ENCODE assay signal across 1 cellular context in genomic region chr2:27306657-27307544, GRCh38.
TF ChIP-seq lines count a peak whose summit lies in the region.

No MANE protein-coding gene starts in this region.

TF ChIP-seq in HepG2, 621 proteins besides CTCF, POLR2A, EP300 and RAD21:
- TF ChIP-seq AKAP8 (CRISPR knock-in tag; IDR thresholded peaks at IDR 0.05) (0 out of 2 replicates have a peak, but pooled peaks have one; percentile 35), POLR2AphosphoS5 (IDR thresholded peaks at IDR 0.05; ENCODE audit: low read depth, low read length) (no peak), POLR2G (IDR thresholded peaks at IDR 0.05; ENCODE audit: low read depth, low read length) (peak; percentile 23; the same call in 1 of the 2 replicates), ZNF430 (CRISPR knock-in tag; IDR thresholded peaks at IDR 0.05) (no peak), SP5 (CRISPR knock-in tag; IDR thresholded peaks at IDR 0.05; ENCODE audit: borderline replicate concordance, low read depth) (no peak), ZNF589 (CRISPR knock-in tag; conservative IDR thresholded peaks at IDR 0.05) (no peak), PCBP2 (optimal IDR thresholded peaks at IDR 0.05; ENCODE audit: low read depth, low read length, poor library complexity, severe bottlenecking) (no peak), IRF9 (CRISPR knock-in tag; IDR thresholded peaks at IDR 0.05; ENCODE audit: borderline replicate concordance) (no peak), ZNF800 (CRISPR knock-in tag; IDR thresholded peaks at IDR 0.05) (no peak)
TF ChIP-seq in HepG2: peak in this region for 2.
